8 cellular contexts compared by ENCODE assay signal in the genomic region with DNA sequence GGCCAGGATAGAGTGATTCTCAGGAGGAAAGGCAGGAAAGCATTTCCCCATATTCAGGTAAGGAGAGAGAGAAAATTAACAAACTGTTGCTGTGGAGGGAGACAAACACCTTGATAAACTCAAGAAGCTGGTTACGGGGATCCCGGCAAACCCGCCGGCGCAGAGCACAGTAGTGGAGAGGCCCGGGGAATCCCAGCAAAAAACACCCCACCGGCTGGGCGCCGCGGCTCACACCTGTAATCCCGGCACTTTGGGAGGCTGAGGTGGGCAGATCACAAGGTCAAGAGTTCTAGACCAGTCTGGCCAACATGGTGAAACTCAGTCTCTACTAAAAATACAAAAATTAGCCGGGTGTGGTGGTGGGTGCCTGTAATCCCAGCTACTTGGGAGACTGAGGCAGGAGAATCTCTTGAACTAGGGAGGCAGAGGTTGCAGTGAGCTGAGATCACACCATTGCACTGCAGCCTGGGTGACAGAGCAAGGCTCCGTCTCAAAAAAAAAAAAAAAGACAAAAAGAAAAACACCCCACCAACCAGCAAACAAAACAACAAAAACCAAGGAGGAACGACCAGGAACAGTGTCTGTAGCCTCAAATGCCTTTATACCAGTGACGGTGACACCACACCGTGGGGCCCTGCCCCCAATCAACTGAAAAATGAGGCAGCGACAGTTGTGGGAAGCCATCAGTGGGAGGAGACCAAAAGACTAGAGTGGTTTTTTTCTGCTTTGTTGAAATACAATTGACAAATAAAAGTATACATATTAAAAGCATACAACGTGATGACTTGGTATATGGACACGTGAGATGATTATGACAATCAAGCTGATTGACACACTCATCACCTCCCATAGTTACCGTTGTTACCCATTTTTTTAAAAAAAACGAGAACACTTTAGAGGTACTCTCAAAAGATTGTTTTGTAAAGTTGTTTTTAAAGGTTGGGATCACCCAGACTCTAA. TPM values are rescaled to one million over a fixed set of nuclear protein-coding genes. Genes with fewer than 3 reads are reported as not detected.
DNase-seq lines count a peak whose midpoint lies in the region; ATAC-seq and TF ChIP-seq lines count a peak whose summit lies in the region.

No MANE protein-coding gene starts in this region.

- H3K4me3 Mint-ChIP-seq in glutamatergic neuron (ENCODE audit: unreplicated experiment), result no peak overlapping the region
- H3K4me3 Mint-ChIP-seq in stimulated activated naive B cell treated with anti-CD40 and anti-IgM and Interleukin-4, amounts not matched to agents 10 μg/mL and 1 μg/mL and 100 μg/mL, for 72 hours, result no peak overlapping the region

- TF ChIP-seq CTCF in glutamatergic neuron (IDR thresholded peaks at IDR 0.05; ENCODE audit: partially characterized antibody, unreplicated experiment), result no peak
- no peak for TF ChIP-seq CTCF in GM10248 (IDR thresholded peaks at IDR 0.05; ENCODE audit: control extremely low read depth, extremely low read depth, low read depth, missing control alignments)

- CTCF ChIA-PET in GM10248 (lab: Yijun Ruan, JAX), result interaction anchor here (0.7 to 2.7 kb wide), 24 partner anchors 9 to 245 kb away, joined by 3 to 13 read pairs (median 4); partner anchors contain the start of gene IDH2

- H3K27me3 Mint-ChIP-seq in glutamatergic neuron (ENCODE audit: unreplicated experiment), result no peaks in the 10 kb centered on the region
- peaks cover 7% of the 10 kb centered on the region in 2 donors for H3K27me3 Mint-ChIP-seq in stimulated activated naive B cell treated with anti-CD40 and anti-IgM and Interleukin-4, amounts not matched to agents 10 μg/mL and 1 μg/mL and 100 μg/mL, for 72 hours

- H3K9me3 Mint-ChIP-seq in glutamatergic neuron (ENCODE audit: unreplicated experiment), result peaks cover 5% of the 10 kb centered on the region
- H3K9me3 Mint-ChIP-seq in stimulated activated naive B cell treated with anti-CD40 and anti-IgM and Interleukin-4, amounts not matched to agents 10 μg/mL and 1 μg/mL and 100 μg/mL, for 72 hours, result no peaks in the 10 kb centered on the region

- no peaks in the 10 kb centered on the region for H3K36me3 Mint-ChIP-seq in glutamatergic neuron (ENCODE audit: unreplicated experiment)
- no peaks in the 10 kb centered on the region for H3K36me3 Mint-ChIP-seq in stimulated activated naive B cell treated with anti-CD40 and anti-IgM and Interleukin-4, amounts not matched to agents 10 μg/mL and 1 μg/mL and 100 μg/mL, for 72 hours

- peak overlapping the region; percentile 68 for H3K27ac Mint-ChIP-seq in glutamatergic neuron (ENCODE audit: unreplicated experiment)
- peak overlapping the region; percentile 75 for H3K27ac Mint-ChIP-seq in stimulated activated naive B cell treated with anti-CD40 and anti-IgM and Interleukin-4, amounts not matched to agents 10 μg/mL and 1 μg/mL and 100 μg/mL, for 72 hours

- peak; percentile 15 to 20 for ATAC-seq in stimulated activated naive B cell treated with anti-CD40 and anti-IgM and Interleukin-4, amounts not matched to agents 10 μg/mL and 1 μg/mL and 100 μg/mL, for 72 hours (replicated peaks)
- ATAC-seq in GM18907 (IDR thresholded peaks at IDR 0.05; ENCODE audit: unreplicated experiment), result no peak

- POLR2A ChIA-PET in GM10248 (lab: Yijun Ruan, JAX), result no interaction called here

- H3K4me1 Mint-ChIP-seq in glutamatergic neuron (ENCODE audit: low read depth, unreplicated experiment), result peaks cover 8% of the 10 kb centered on the region
- H3K4me1 Mint-ChIP-seq in stimulated activated naive B cell treated with anti-CD40 and anti-IgM and Interleukin-4, amounts not matched to agents 10 μg/mL and 1 μg/mL and 100 μg/mL, for 72 hours, result peaks cover 0 to 4% of the 10 kb centered on the region in 2 donors

- DNase-seq in SIG-M5 treated with dmso at 0.1 percent for 504 hours (lab: John Stamatoyannopoulos, UW; ENCODE audit: unreplicated experiment), result peak; percentile 26
- DNase-seq in SIG-M5 (lab: John Stamatoyannopoulos, UW), result no peak
- DNase-seq in activated CD4-positive, alpha-beta T cell treated with anti-CD3 and anti-CD28 coated beads, Interleukin-2, amount 50 U/mL, for 4 hours, result peak; percentile 39 to 41
- no peak for DNase-seq in glutamatergic neuron
- no peak for DNase-seq in stimulated activated naive B cell treated with anti-CD40 and anti-IgM and Interleukin-4, amounts not matched to agents 10 μg/mL and 1 μg/mL and 100 μg/mL, for 72 hours
- DNase-seq in iPS-NIHi7 (ENCODE audit: extremely low spot score), result no peak
- DNase-seq in GM10248 (ENCODE audit: extremely low spot score), result no peak

RNA-seq across cellular contexts. Expression of gene IDH2, which starts 40.2 kb away (rescaled TPM):
- total RNA-seq in glutamatergic neuron (ENCODE audit: unreplicated experiment), result 149 TPM

RNA-seq across cellular contexts. Expression of gene SEMA4B, which starts 58.6 kb away (rescaled TPM):
- total RNA-seq in glutamatergic neuron (ENCODE audit: unreplicated experiment), result 31.8 TPM

Comparison
In these comparisons a context has a peak if more than half of its experiments do, and no peak if none do; other contexts are left out.
1. DNase-seq: peak in SIG-M5 treated with dmso at 0.1 percent for 504 hours (single experiment) and activated CD4-positive, alpha-beta T cell treated with anti-CD3 and anti-CD28 coated beads, Interleukin-2, amount 50 U/mL, for 4 hours (2 of 2); none in SIG-M5 (single experiment), glutamatergic neuron (single experiment), stimulated activated naive B cell treated with anti-CD40 and anti-IgM and Interleukin-4, amounts not matched to agents 10 μg/mL and 1 μg/mL and 100 μg/mL, for 72 hours (single experiment), iPS-NIHi7 (single experiment) and GM10248 (single experiment).